23 cellular contexts compared by ENCODE assay signal in the genomic region with DNA sequence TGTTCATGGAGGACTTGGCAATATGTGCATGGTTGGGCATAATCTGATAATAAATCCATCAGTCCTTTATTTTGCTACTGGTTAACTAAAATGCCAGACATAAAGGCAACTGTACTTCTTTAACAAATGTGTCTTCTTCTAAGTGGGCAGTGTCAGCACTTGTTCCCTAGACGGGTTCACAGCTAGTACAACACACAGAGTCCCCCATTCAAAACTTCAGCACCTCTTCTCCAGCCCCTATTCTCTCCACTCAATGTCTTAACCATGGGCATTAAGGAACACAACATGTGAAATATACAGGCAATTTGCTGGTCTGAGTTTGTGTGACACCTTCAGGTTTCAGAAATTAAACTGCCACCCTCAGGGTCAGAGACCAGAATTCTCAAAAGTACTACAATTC.
"Had no signal": no experiment of that assay in that cellular context is flagged by ENCODE, and none has a peak within 500 bp of the region (broad histone marks: within the 10 kb centered on the region; RNA-seq: fewer than 3 reads in every experiment).

No MANE protein-coding gene starts in this region.

- H3K9me3 Mint-ChIP-seq: activated naive CD4-positive, alpha-beta T cell treated with anti-CD3 and anti-CD28 coated beads, Interleukin-2, amount 50 U/mL, for 24 hours; activated T-helper 1 cell treated with anti-CD3 and anti-CD28 coated beads, Interleukin-12 subunit alpha, Interleukin-12 subunit beta, Interleukin-2, Interleukin-4 antibody, amounts not matched to agents 30 ng/mL and 10 ng/mL and 1 ng/mL, durations not matched to agents 14 hours and 24 hours and 36 hours had no signal

- DNase-seq: activated CD4-positive, alpha-beta T cell treated with anti-CD3 and anti-CD28 coated beads for 48 hours; activated CD4-positive, alpha-beta T cell treated with anti-CD3 and anti-CD28 coated beads, Interleukin-2, amount 50 U/mL, for 4 hours; activated CD4-positive, CD25-positive, alpha-beta regulatory T cell treated with anti-CD3 and anti-CD28 coated beads, Interleukin-2, amount 50 U/mL, for 72 hours; activated CD8-positive, alpha-beta memory T cell treated with anti-CD3 and anti-CD28 coated beads, Interleukin-2, amount 10 ng/mL, durations not matched to agents 7 days and 5 days; activated effector memory CD4-positive, alpha-beta T cell treated with Interleukin-2 at 50 U/mL for 16 hours; activated naive CD4-positive, alpha-beta T cell; activated T-cell treated with anti-CD3 and anti-CD28 coated beads, Interleukin-2, amount 50 U/mL, for 24 hours; aorta; body of pancreas; Kasumi-1; KBM-7; NCI-H1092; NCI-H1417; NCI-H1930; NCI-H2107; NCI-H510A treated with DMSO at 0.1 percent for 48 hours; PC-3; SHP77 treated with DMSO at 0.1 percent for 48 hours; T-helper 17 cell; T-helper 9 cell had no signal

- H3K27ac Mint-ChIP-seq: activated CD8-positive, alpha-beta memory T cell treated with anti-CD3 and anti-CD28 coated beads, Interleukin-2, amount 10 ng/mL, durations not matched to agents 7 days and 5 days; activated naive CD4-positive, alpha-beta T cell treated with anti-CD3 and anti-CD28 coated beads, Interleukin-2, amount 50 U/mL, for 24 hours; activated T-cell treated with anti-CD3 and anti-CD28 coated beads, Interleukin-2, amount 50 U/mL, for 24 hours; activated T-helper 1 cell treated with anti-CD3 and anti-CD28 coated beads, Interleukin-12 subunit alpha, Interleukin-12 subunit beta, Interleukin-2, Interleukin-4 antibody, amounts not matched to agents 30 ng/mL and 10 ng/mL and 1 ng/mL, durations not matched to agents 14 hours and 24 hours and 36 hours; T-helper 17 cell; WTC11 had no signal

- H3K36me3 Mint-ChIP-seq: activated CD8-positive, alpha-beta memory T cell treated with anti-CD3 and anti-CD28 coated beads, Interleukin-2, amount 10 ng/mL, durations not matched to agents 7 days and 5 days; activated naive CD4-positive, alpha-beta T cell treated with anti-CD3 and anti-CD28 coated beads, Interleukin-2, amount 50 U/mL, for 24 hours; WTC11 had no signal

- H3K9me3 ChIP-seq: body of pancreas had no signal

- H3K4me3 ChIP-seq: body of pancreas had no signal

- H3K4me1 Mint-ChIP-seq: activated CD8-positive, alpha-beta memory T cell treated with anti-CD3 and anti-CD28 coated beads, Interleukin-2, amount 10 ng/mL, durations not matched to agents 7 days and 5 days; activated naive CD4-positive, alpha-beta T cell treated with anti-CD3 and anti-CD28 coated beads, Interleukin-2, amount 50 U/mL, for 24 hours; T-helper 17 cell had no signal

- H3K27me3 Mint-ChIP-seq: activated CD8-positive, alpha-beta memory T cell treated with anti-CD3 and anti-CD28 coated beads, Interleukin-2, amount 10 ng/mL, durations not matched to agents 7 days and 5 days; activated naive CD4-positive, alpha-beta T cell treated with anti-CD3 and anti-CD28 coated beads, Interleukin-2, amount 50 U/mL, for 24 hours; activated T-cell treated with anti-CD3 and anti-CD28 coated beads, Interleukin-2, amount 50 U/mL, for 24 hours had no signal

- H3K27ac ChIP-seq: body of pancreas had no signal

- H3K27me3 ChIP-seq: body of pancreas had no signal

- H3K4me3 Mint-ChIP-seq: activated CD8-positive, alpha-beta memory T cell treated with anti-CD3 and anti-CD28 coated beads, Interleukin-2, amount 10 ng/mL, durations not matched to agents 7 days and 5 days; activated naive CD4-positive, alpha-beta T cell treated with anti-CD3 and anti-CD28 coated beads, Interleukin-2, amount 50 U/mL, for 24 hours; activated T-cell treated with anti-CD3 and anti-CD28 coated beads, Interleukin-2, amount 50 U/mL, for 24 hours; activated T-helper 1 cell treated with anti-CD3 and anti-CD28 coated beads, Interleukin-12 subunit alpha, Interleukin-12 subunit beta, Interleukin-2, Interleukin-4 antibody, amounts not matched to agents 30 ng/mL and 10 ng/mL and 1 ng/mL, durations not matched to agents 14 hours and 24 hours and 36 hours; T-helper 17 cell; WTC11 had no signal

- ATAC-seq: activated CD8-positive, alpha-beta memory T cell treated with anti-CD3 and anti-CD28 coated beads, Interleukin-2, amount 10 ng/mL, durations not matched to agents 7 days and 5 days; body of pancreas; PC-3; T-helper 17 cell; WTC11 had no signal
